8 cellular contexts compared by ENCODE assay signal in the genomic region with DNA sequence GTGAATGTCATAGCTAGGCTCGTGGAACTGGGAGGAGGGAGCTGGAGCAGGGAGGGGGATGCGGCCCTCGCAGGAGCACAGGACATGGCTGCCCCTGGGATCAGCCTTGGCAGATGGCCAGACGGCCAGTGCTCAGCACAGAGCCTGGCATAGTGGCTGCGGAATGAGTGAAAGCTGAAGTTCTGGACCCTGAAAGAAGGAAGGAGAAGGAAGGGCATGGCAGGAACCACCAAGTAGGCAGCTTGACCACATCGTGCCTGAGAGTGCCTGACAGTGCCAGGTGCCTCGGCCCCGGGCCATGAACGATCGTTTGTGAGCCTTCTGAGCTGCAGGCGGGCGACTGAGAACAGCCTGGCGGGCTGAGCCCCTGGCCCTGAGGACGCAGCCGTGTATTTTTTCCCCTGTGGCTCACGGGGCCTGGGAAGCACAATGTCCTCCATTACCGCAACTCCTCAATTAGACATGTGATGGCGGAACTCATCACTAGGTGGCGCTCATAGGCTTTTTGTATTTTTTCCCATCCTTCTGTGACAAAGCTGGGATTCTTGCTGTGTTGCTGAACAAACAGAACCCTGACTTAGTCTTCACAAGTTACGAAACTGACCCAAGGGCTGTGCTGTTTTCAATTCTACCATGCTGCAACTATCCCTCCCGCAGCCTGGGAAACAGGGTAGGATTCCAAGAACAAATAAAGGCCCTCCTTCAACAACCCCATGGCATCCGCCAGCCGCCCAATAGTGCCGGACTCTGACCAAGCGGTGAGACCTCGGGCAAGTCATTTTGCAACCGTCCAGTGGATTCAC. TPM values are rescaled to one million over a fixed set of nuclear protein-coding genes. Genes with fewer than 3 reads are reported as not detected.
A peak's percentile ranks its signal among the peaks of the same experiment; 100 is the strongest.
DNase-seq lines count a peak whose midpoint lies in the region; ATAC-seq and TF ChIP-seq lines count a peak whose summit lies in the region.

No MANE protein-coding gene starts in this region.

- H3K36me3 Mint-ChIP-seq in activated CD8-positive, alpha-beta memory T cell treated with anti-CD3 and anti-CD28 coated beads, Interleukin-2, amount 10 ng/mL, durations not matched to agents 7 days and 5 days = no peaks in the 10 kb centered on the region

- H3K27me3 ChIP-seq in HL-60 (ENCODE audit: insufficient read depth, poor library complexity, severe bottlenecking) = no peaks in the 10 kb centered on the region

- peak; percentile 71 for ATAC-seq in activated CD8-positive, alpha-beta memory T cell treated with anti-CD3 and anti-CD28 coated beads, Interleukin-2, amount 10 ng/mL, durations not matched to agents 7 days and 5 days
- ATAC-seq in GM18861 (IDR thresholded peaks at IDR 0.05; ENCODE audit: unreplicated experiment) = no peak

- H3K4me1 Mint-ChIP-seq in activated CD8-positive, alpha-beta memory T cell treated with anti-CD3 and anti-CD28 coated beads, Interleukin-2, amount 10 ng/mL, durations not matched to agents 7 days and 5 days = peaks cover 37% of the 10 kb centered on the region

- DNase-seq in DMS53 (lab: John Stamatoyannopoulos, UW) (peak; percentile 92), HL-60 (ENCODE audit: low read depth in 1 of 2, low spot score in 1 of 2) (peak; percentile 43 to 70), NCI-H748 treated with DMSO at 0.1 percent for 48 hours (lab: John Stamatoyannopoulos, UW) (peak; percentile 67), epithelial cell of proximal tubule (ENCODE audit: low read depth) (peak; percentile 66), mucosa of gallbladder (ENCODE audit: low spot score) (peak; percentile 83)
- DNase-seq in activated CD8-positive, alpha-beta memory T cell treated with anti-CD3 and anti-CD28 coated beads, Interleukin-2, amount 10 ng/mL, durations not matched to agents 7 days and 5 days = peak; percentile 73
- peak; percentile 9 to 21 for DNase-seq in stimulated activated CD8-positive, alpha-beta memory T cell treated with anti-CD3 and anti-CD28 coated beads, Interleukin-7, amount 100 ng/mL, for 1 hour (ENCODE audit: low read depth in 2 of 2)

- no peak overlapping the region for H3K4me3 ChIP-seq in HL-60 (replicated peaks; ENCODE audit: insufficient read depth, low read length)
- no peak overlapping the region for H3K4me3 ChIP-seq in epithelial cell of proximal tubule (ENCODE audit: low read depth, low read length)

- H3K9me3 Mint-ChIP-seq in activated CD8-positive, alpha-beta memory T cell treated with anti-CD3 and anti-CD28 coated beads, Interleukin-2, amount 10 ng/mL, durations not matched to agents 7 days and 5 days (ENCODE audit: low read depth) = no peaks in the 10 kb centered on the region

- H3K4me3 Mint-ChIP-seq in activated CD8-positive, alpha-beta memory T cell treated with anti-CD3 and anti-CD28 coated beads, Interleukin-2, amount 10 ng/mL, durations not matched to agents 7 days and 5 days = no peak overlapping the region

- no peak overlapping the region for H3K27ac ChIP-seq in HL-60 (replicated peaks)

- TF ChIP-seq CTCF in HL-60 (IDR thresholded peaks at IDR 0.05; ENCODE audit: insufficient read depth, low read length) (peak; percentile 39), epithelial cell of proximal tubule (conservative IDR thresholded peaks at IDR 0.05; ENCODE audit: low read depth, low read length) (peak; percentile 83)

- CTCF ChIA-PET in activated CD8-positive, alpha-beta memory T cell treated with anti-CD3 and anti-CD28 coated beads, Interleukin-2, amount 10 ng/mL, durations not matched to agents 7 days and 5 days (lab: Charles Lee) = interaction anchor here (0.7 to 11.6 kb wide), 22 partner anchors 9 to 637 kb away, joined by 3 to 341 read pairs (median 5); a partner anchor contains a TSS

- peak overlapping the region; percentile 44 for H3K27ac Mint-ChIP-seq in activated CD8-positive, alpha-beta memory T cell treated with anti-CD3 and anti-CD28 coated beads, Interleukin-2, amount 10 ng/mL, durations not matched to agents 7 days and 5 days

- peaks cover 6% of the 10 kb centered on the region for H3K27me3 Mint-ChIP-seq in activated CD8-positive, alpha-beta memory T cell treated with anti-CD3 and anti-CD28 coated beads, Interleukin-2, amount 10 ng/mL, durations not matched to agents 7 days and 5 days

RNA-seq across cellular contexts. Expression of a gene that starts 29.9 kb away (rescaled TPM):
- total RNA-seq in activated CD8-positive, alpha-beta memory T cell treated with anti-CD3 and anti-CD28 coated beads, Interleukin-2, amount 10 ng/mL, durations not matched to agents 7 days and 5 days = not detected
- total RNA-seq in epithelial cell of proximal tubule = 0.14 TPM in 1 of 2 replicates, not detected in the other
- 2.3 TPM for total RNA-seq in mucosa of gallbladder

RNA-seq across cellular contexts. Expression of a gene that starts 48.2 kb away (rescaled TPM):
- total RNA-seq in activated CD8-positive, alpha-beta memory T cell treated with anti-CD3 and anti-CD28 coated beads, Interleukin-2, amount 10 ng/mL, durations not matched to agents 7 days and 5 days = under 1 TPM; 0.07 to 0.12 TPM
- total RNA-seq in epithelial cell of proximal tubule (not detected in 2 replicates), mucosa of gallbladder (not detected)

Comparison
In these comparisons a context has a peak if more than half of its experiments do, and no peak if none do; other contexts are left out.
1. DNase-seq: peak in every context shown above with its lines; median percentile 92 in DMS53; 83 in mucosa of gallbladder; 73 in activated CD8-positive, alpha-beta memory T cell treated with anti-CD3 and anti-CD28 coated beads, Interleukin-2, amount 10 ng/mL, durations not matched to agents 7 days and 5 days; 67 in NCI-H748 treated with DMSO at 0.1 percent for 48 hours; 66 in epithelial cell of proximal tubule; 56 in HL-60; 15 in stimulated activated CD8-positive, alpha-beta memory T cell treated with anti-CD3 and anti-CD28 coated beads, Interleukin-7, amount 100 ng/mL, for 1 hour.